ENCODE assay signal across 14 cellular contexts in genomic region chr22:19360300-19360792, GRCh38.
DNase-seq lines count a peak whose midpoint lies in the region; ATAC-seq and TF ChIP-seq lines count a peak whose summit lies in the region.
"Had no signal": no experiment of that assay in that cellular context is flagged by ENCODE, and none has a peak within 500 bp of the region (broad histone marks: within the 10 kb centered on the region; RNA-seq: fewer than 3 reads in every experiment).

No MANE protein-coding gene starts in this region.

- H3K27me3 ChIP-seq in GM23338 (ENCODE audit: insufficient read depth) (no peaks in the 10 kb centered on the region), esophagus muscularis mucosa (no peaks in the 10 kb centered on the region)
- H3K27me3 ChIP-seq: BLaER1 treated with 17β-estradiol and CSF1 and Interleukin-3, amounts not matched to agents 10 nM and 100 nM had no signal

- H3K36me3 ChIP-seq in GM23338 (ENCODE audit: insufficient read depth) (peaks cover 29% of the 10 kb centered on the region), esophagus muscularis mucosa (peaks cover 60 to 98% (median 86%) of the 10 kb centered on the region in 4 donors)

- 98% methylated on average over 6 of the region's 8 CpGs for WGBS in esophagus muscularis mucosa

- H3K4me3 ChIP-seq in GM23338 (no peak overlapping the region), esophagus muscularis mucosa (no peak overlapping the region)
- H3K4me3 ChIP-seq: BLaER1 treated with 17β-estradiol and CSF1 and Interleukin-3, amounts not matched to agents 10 nM and 100 nM; HAP-1 had no signal

- no peaks in the 10 kb centered on the region for H3K4me1 ChIP-seq in GM23338 (ENCODE audit: insufficient read depth)
- peaks cover 0 to 4% (median 0%) of the 10 kb centered on the region in 4 donors for H3K4me1 ChIP-seq in esophagus muscularis mucosa
- H3K4me1 ChIP-seq: HAP-1 had no signal

- H3K4me1 Mint-ChIP-seq in GM23338 (no peaks in the 10 kb centered on the region), T-helper 17 cell (peaks cover 6% of the 10 kb centered on the region)
- peaks cover 54% of the 10 kb centered on the region for H3K4me1 Mint-ChIP-seq in stimulated activated memory B cell treated with anti-CD40 and anti-IgM and Interleukin-4, amounts not matched to agents 10 μg/mL and 1 μg/mL and 100 μg/mL, for 72 hours

- TF ChIP-seq EP300 in esophagus muscularis mucosa (IDR thresholded peaks at IDR 0.05): no peak

- peak; percentile 6 for DNase-seq in GM23338 (ENCODE audit: low spot score)
- DNase-seq in T-helper 17 cell: no peak
- peak; percentile 64 for DNase-seq in esophagus muscularis mucosa (ENCODE audit: extremely low spot score)
- DNase-seq in T-helper 9 cell: no peak
- no peak for DNase-seq in stimulated activated CD8-positive, alpha-beta memory T cell treated with anti-CD3 and anti-CD28 coated beads, Interleukin-4, amount 100 ng/mL, for 48 hours
- no peak for DNase-seq in NK-92 (lab: John Stamatoyannopoulos, UW; ENCODE audit: unreplicated experiment)
- DNase-seq: DMS 273 treated with DMSO at 0.1 percent for 48 hours, NCI-H1048, NCI-H146, NCI-H2081 treated with DMSO at 0.1 percent for 48 hours, NCI-H524 had no signal

- no peaks in the 10 kb centered on the region for H3F3A ChIP-seq in GM23338 (replicated peaks; ENCODE audit: low read depth)

- ATAC-seq in GM23338 (peak; percentile 68), T-helper 17 cell (no peak)
- ATAC-seq in stimulated activated memory B cell treated with anti-CD40 and anti-IgM and Interleukin-4, amounts not matched to agents 10 μg/mL and 1 μg/mL and 100 μg/mL, for 72 hours: no peak

- H3K36me3 Mint-ChIP-seq in GM23338 (ENCODE audit: low read depth) (peaks cover 64% of the 10 kb centered on the region), T-helper 17 cell (ENCODE audit: low read depth) (peaks cover 17% of the 10 kb centered on the region)
- H3K36me3 Mint-ChIP-seq in stimulated activated memory B cell treated with anti-CD40 and anti-IgM and Interleukin-4, amounts not matched to agents 10 μg/mL and 1 μg/mL and 100 μg/mL, for 72 hours: peaks cover 72% of the 10 kb centered on the region

- H3K9me3 ChIP-seq in T-helper 17 cell (ENCODE audit: control insufficient read depth, low read length, poor library complexity, severe bottlenecking) (no peaks in the 10 kb centered on the region), esophagus muscularis mucosa (no peaks in the 10 kb centered on the region)
- H3K9me3 ChIP-seq: BLaER1 treated with 17β-estradiol and CSF1 and Interleukin-3, amounts not matched to agents 10 nM and 100 nM; HAP-1 had no signal

- H3K4me2 ChIP-seq in GM23338: no peak overlapping the region

- H3K27ac ChIP-seq in GM23338 (ENCODE audit: low read depth): no peak overlapping the region
- no peak overlapping the region for H3K27ac ChIP-seq in esophagus muscularis mucosa (replicated peaks in 1 of 4)

- H4K20me1 ChIP-seq in GM23338 (replicated peaks; ENCODE audit: insufficient read depth): peaks cover 2% of the 10 kb centered on the region; the same call in 1 of the 2 replicates

- H3K27me3 Mint-ChIP-seq in GM23338 (ENCODE audit: insufficient read depth, low read depth, poor library complexity) (peaks cover 23% of the 10 kb centered on the region), T-helper 17 cell (no peaks in the 10 kb centered on the region)
- no peaks in the 10 kb centered on the region for H3K27me3 Mint-ChIP-seq in stimulated activated memory B cell treated with anti-CD40 and anti-IgM and Interleukin-4, amounts not matched to agents 10 μg/mL and 1 μg/mL and 100 μg/mL, for 72 hours

- no peak overlapping the region for H2AFZ ChIP-seq in GM23338

- H3K9me2 ChIP-seq in GM23338 (ENCODE audit: insufficient read depth): no peaks in the 10 kb centered on the region

- no peak for TF ChIP-seq POLR2A in esophagus muscularis mucosa (IDR thresholded peaks at IDR 0.05; ENCODE audit: low read depth)

- intact Hi-C loops in esophagus muscularis mucosa (cut with DNase I): loop anchor here (10.0 kb wide), 1 partner anchor 176 kb away; no protein-coding TSS in a partner anchor

- H3K4me3 Mint-ChIP-seq in GM23338 (no peak overlapping the region), T-helper 17 cell (no peak overlapping the region)
- H3K4me3 Mint-ChIP-seq in stimulated activated memory B cell treated with anti-CD40 and anti-IgM and Interleukin-4, amounts not matched to agents 10 μg/mL and 1 μg/mL and 100 μg/mL, for 72 hours: peak overlapping the region; percentile 26

- TF ChIP-seq CTCF in GM23338 (conservative IDR thresholded peaks at IDR 0.05; ENCODE audit: low read depth in 2 of 2) (peak in 1 of 2 experiments; percentile 26; a peak in 1 of 4 replicates), esophagus muscularis mucosa (IDR thresholded peaks at IDR 0.05) (no peak)

- no peaks in the 10 kb centered on the region for H3K79me2 ChIP-seq in GM23338 (replicated peaks; ENCODE audit: insufficient read depth)

- no peaks in the 10 kb centered on the region for H3K9me3 Mint-ChIP-seq in GM23338
- H3K9me3 Mint-ChIP-seq in stimulated activated memory B cell treated with anti-CD40 and anti-IgM and Interleukin-4, amounts not matched to agents 10 μg/mL and 1 μg/mL and 100 μg/mL, for 72 hours: peaks cover 3% of the 10 kb centered on the region

- no peak overlapping the region for H3K27ac Mint-ChIP-seq in GM23338
- H3K27ac Mint-ChIP-seq in T-helper 17 cell: peak overlapping the region; percentile 92
- peak overlapping the region; percentile 80 for H3K27ac Mint-ChIP-seq in stimulated activated memory B cell treated with anti-CD40 and anti-IgM and Interleukin-4, amounts not matched to agents 10 μg/mL and 1 μg/mL and 100 μg/mL, for 72 hours

TF ChIP-seq in GM23338, 12 proteins besides CTCF, POLR2A, EP300 and RAD21 (continues in another document):
- TF ChIP-seq ETS1 (IDR thresholded peaks at IDR 0.05) (no peak), NANOG (IDR thresholded peaks at IDR 0.05; ENCODE audit: borderline replicate concordance) (no peak), JUNB (IDR thresholded peaks at IDR 0.05; ENCODE audit: unreplicated experiment) (no peak), EZH2 (IDR thresholded peaks at IDR 0.05; ENCODE audit: low read depth, unreplicated experiment) (no peak)

Comparison
In these comparisons a context has a peak if more than half of its experiments do, and no peak if none do; other contexts are left out.
1. DNase-seq: peak in GM23338 (single experiment) and esophagus muscularis mucosa (single experiment); none in T-helper 17 cell (0 of 3), T-helper 9 cell (single experiment), stimulated activated CD8-positive, alpha-beta memory T cell treated with anti-CD3 and anti-CD28 coated beads, Interleukin-4, amount 100 ng/mL, for 48 hours (single experiment) and NK-92 (single experiment).